Comparison of ENCODE assay signal across 16 cellular contexts in genomic region chr9:83987402-83987791, GRCh38. TPM values are rescaled to one million over a fixed set of nuclear protein-coding genes. Genes with fewer than 3 reads are reported as not detected.
A peak's percentile ranks its signal among the peaks of the same experiment; 100 is the strongest.
DNase-seq lines count a peak whose midpoint lies in the region; ATAC-seq and TF ChIP-seq lines count a peak whose summit lies in the region.
"Had no signal": no experiment of that assay in that cellular context is flagged by ENCODE, and none has a peak within 500 bp of the region (broad histone marks: within the 10 kb centered on the region; RNA-seq: fewer than 3 reads in every experiment).

No MANE protein-coding gene starts in this region.

- no peak for DNase-seq in CD8-positive, alpha-beta T cell
- DNase-seq in OCI-LY7 (ENCODE audit: low spot score) (no peak), chondrocyte (ENCODE audit: low spot score) (no peak), neural crest cell (ENCODE audit: low read depth, low spot score) (no peak), epidermal melanocyte (ENCODE audit: insufficient read length, low spot score) (no peak), NCI-H2196 (lab: John Stamatoyannopoulos, UW; ENCODE audit: unreplicated experiment) (no peak), NK-92 (lab: John Stamatoyannopoulos, UW; ENCODE audit: unreplicated experiment) (no peak)
- DNase-seq: activated CD4-positive, alpha-beta T cell treated with anti-CD3 and anti-CD28 coated beads, Interleukin-2, amount 50 U/mL, for 1 hour; DMS153; foreskin melanocyte; left ventricle myocardium inferior; NCI-H2081 treated with DMSO at 0.1 percent for 48 hours; NCI-H524; stimulated activated CD4-positive, alpha-beta T cell treated with anti-CD3 and anti-CD28 coated beads, Interleukin-2, amount 100 ng/mL, for 48 hours had no signal

- H3K9me3 Mint-ChIP-seq in CD8-positive, alpha-beta T cell = no peaks in the 10 kb centered on the region
- H3K9me3 Mint-ChIP-seq in chondrocyte (ENCODE audit: low read depth) (no peaks in the 10 kb centered on the region), neural crest cell (peaks cover 4% of the 10 kb centered on the region)
- H3K9me3 Mint-ChIP-seq: activated T-helper 1 cell treated with anti-CD3 and anti-CD28 coated beads, Interleukin-12 subunit alpha, Interleukin-12 subunit beta, Interleukin-2, Interleukin-4 antibody, amounts not matched to agents 30 ng/mL and 10 ng/mL and 1 ng/mL, durations not matched to agents 14 hours and 24 hours and 36 hours had no signal

- H3K9me3 ChIP-seq in CD8-positive, alpha-beta T cell (ENCODE audit: low read length) = no peaks in the 10 kb centered on the region
- no peaks in the 10 kb centered on the region for H3K9me3 ChIP-seq in OCI-LY7 (ENCODE audit: low read length)
- H3K9me3 ChIP-seq: BLaER1, left ventricle myocardium inferior had no signal

- H3K79me2 ChIP-seq in OCI-LY7 (ENCODE audit: insufficient read depth, low read depth, low read length) = peaks cover 95% of the 10 kb centered on the region

- no peaks in the 10 kb centered on the region for H3K27me3 ChIP-seq in CD8-positive, alpha-beta T cell (ENCODE audit: insufficient read depth, low read length)
- H3K27me3 ChIP-seq: BLaER1 had no signal

- H2AFZ ChIP-seq in OCI-LY7 (ENCODE audit: low read length) = no peak overlapping the region

- CTCF ChIA-PET in CD8-positive, alpha-beta T cell (lab: Charles Lee) = no interaction called here
- CTCF ChIA-PET in OCI-LY7 (lab: Charles Lee; ENCODE audit: unreplicated experiment) = interaction anchor here (0.6 kb wide), 1 partner anchor 488 kb away, joined by 8 read pairs; no protein-coding TSS in a partner anchor

- no peak for ATAC-seq in CD8-positive, alpha-beta T cell

- TF ChIP-seq CTCF in CD8-positive, alpha-beta T cell (IDR thresholded peaks at IDR 0.05) = no peak
- TF ChIP-seq CTCF in OCI-LY7 (conservative IDR thresholded peaks at IDR 0.05; ENCODE audit: low read length) (no peak), chondrocyte (IDR thresholded peaks at IDR 0.05) (no peak), neural crest cell (conservative IDR thresholded peaks at IDR 0.05) (no peak)

- no peaks in the 10 kb centered on the region for H3K27me3 Mint-ChIP-seq in CD8-positive, alpha-beta T cell (ENCODE audit: low read depth)
- H3K27me3 Mint-ChIP-seq in chondrocyte (ENCODE audit: low read depth) (no peaks in the 10 kb centered on the region), neural crest cell (ENCODE audit: low read depth) (no peaks in the 10 kb centered on the region)

- peak overlapping the region; percentile 97 for H3K4me2 ChIP-seq in OCI-LY7 (ENCODE audit: low read length)
- H3K4me2 ChIP-seq: BLaER1 had no signal

- H3K36me3 Mint-ChIP-seq in CD8-positive, alpha-beta T cell = peaks cover 14% of the 10 kb centered on the region
- H3K36me3 Mint-ChIP-seq in chondrocyte (ENCODE audit: low read depth) (no peaks in the 10 kb centered on the region), neural crest cell (ENCODE audit: low read depth) (peaks cover 18% of the 10 kb centered on the region)

- H3K4me3 ChIP-seq in CD8-positive, alpha-beta T cell (ENCODE audit: low read depth, low read length) = no peak overlapping the region
- no peak overlapping the region for H3K4me3 ChIP-seq in OCI-LY7 (ENCODE audit: low read depth, low read length, poor library complexity, severe bottlenecking)
- H3K4me3 ChIP-seq: BLaER1, left ventricle myocardium inferior had no signal

- no peaks in the 10 kb centered on the region for H3K4me1 ChIP-seq in CD8-positive, alpha-beta T cell (ENCODE audit: insufficient read depth, low read length)
- H3K4me1 ChIP-seq in OCI-LY7 (ENCODE audit: insufficient read depth, low read length, poor library complexity, severe bottlenecking) = peaks cover 57% of the 10 kb centered on the region

- H3K9me2 ChIP-seq in OCI-LY7 (ENCODE audit: insufficient read depth, low read length) = no peaks in the 10 kb centered on the region

- H3K36me3 ChIP-seq in CD8-positive, alpha-beta T cell (ENCODE audit: insufficient read depth, low read length) = no peaks in the 10 kb centered on the region
- peaks cover 52% of the 10 kb centered on the region for H3K36me3 ChIP-seq in OCI-LY7 (ENCODE audit: insufficient read depth, low read length)

- BruUV-seq in OCI-LY7 (replicated peaks; lab: Mats Ljungman, UMichigan) = no TSS peak

- no peak overlapping the region for H3K27ac ChIP-seq in CD8-positive, alpha-beta T cell (ENCODE audit: low read depth, low read length)
- no peak overlapping the region for H3K27ac ChIP-seq in OCI-LY7 (ENCODE audit: low read depth, low read length, poor library complexity, severe bottlenecking)
- H3K27ac ChIP-seq: BLaER1 had no signal

- peak overlapping the region; percentile 52 for H3K27ac Mint-ChIP-seq in CD8-positive, alpha-beta T cell
- H3K27ac Mint-ChIP-seq in chondrocyte (ENCODE audit: unreplicated experiment) (peak overlapping the region; percentile 83), neural crest cell (ENCODE audit: unreplicated experiment) (no peak overlapping the region)
- H3K27ac Mint-ChIP-seq: activated T-helper 1 cell treated with anti-CD3 and anti-CD28 coated beads, Interleukin-12 subunit alpha, Interleukin-12 subunit beta, Interleukin-2, Interleukin-4 antibody, amounts not matched to agents 30 ng/mL and 10 ng/mL and 1 ng/mL, durations not matched to agents 14 hours and 24 hours and 36 hours had no signal

- POLR2A ChIA-PET in CD8-positive, alpha-beta T cell (lab: Charles Lee) = no interaction called here
- POLR2A ChIA-PET in OCI-LY7 (lab: Charles Lee) = interaction anchor here (0.7 kb wide), 1 partner anchor 196 kb away, joined by 3 read pairs; no protein-coding TSS in a partner anchor

- H3K4me3 Mint-ChIP-seq in CD8-positive, alpha-beta T cell = no peak overlapping the region
- H3K4me3 Mint-ChIP-seq in chondrocyte (ENCODE audit: unreplicated experiment) (no peak overlapping the region), neural crest cell (peak overlapping the region; percentile 42)
- H3K4me3 Mint-ChIP-seq: activated T-helper 1 cell treated with anti-CD3 and anti-CD28 coated beads, Interleukin-12 subunit alpha, Interleukin-12 subunit beta, Interleukin-2, Interleukin-4 antibody, amounts not matched to agents 30 ng/mL and 10 ng/mL and 1 ng/mL, durations not matched to agents 14 hours and 24 hours and 36 hours had no signal

- H4K20me1 ChIP-seq in OCI-LY7 (ENCODE audit: insufficient read depth, low read length) = peaks cover 27% of the 10 kb centered on the region; the same call in 1 of the 2 replicates

- intact Hi-C loops in CD8-positive, alpha-beta T cell (cut with DNase I, micrococcal nuclease) = loop anchor here in 1 of 2 experiments (10.0 kb wide), 1 partner anchor 1817 kb away; no protein-coding TSS in a partner anchor
- intact Hi-C loops in OCI-LY7 (cut with micrococcal nuclease; ENCODE audit: unreplicated experiment) = no loop called here

- H3K4me1 Mint-ChIP-seq in CD8-positive, alpha-beta T cell (ENCODE audit: low read depth) = peaks cover 13% of the 10 kb centered on the region
- H3K4me1 Mint-ChIP-seq in chondrocyte (ENCODE audit: low read depth) (peaks cover 16% of the 10 kb centered on the region), neural crest cell (peaks cover 37% of the 10 kb centered on the region)

RNA-seq across cellular contexts. Expression of gene RMI1, which starts 6.8 kb away (rescaled TPM):
- total RNA-seq in CD8-positive, alpha-beta T cell = 1 to 10 TPM in 1 of 2 experiments, under 1 TPM in 1; 0.35 to 1.1 TPM
- 10.0 and 16.7 TPM in 2 replicates for total RNA-seq in OCI-LY7 (2014; rRNA removed; shearing (Covaris generic))
- total RNA-seq in OCI-LY7 (2022) (44.3 and 46.2 TPM in 2 replicates), chondrocyte (7.7 to 9.1 TPM (median 7.9 TPM) in 3 replicates), neural crest cell (37.3 and 37.6 TPM in 2 replicates)

RNA-seq across cellular contexts. Expression of gene HNRNPK, which starts 7.4 kb away (rescaled TPM):
- total RNA-seq in CD8-positive, alpha-beta T cell = 100 to 1,000 TPM; 668 to 674 TPM
- 592 and 700 TPM in 2 replicates for total RNA-seq in OCI-LY7 (2014; rRNA removed; shearing (Covaris generic))
- total RNA-seq in OCI-LY7 (2022) = 768 and 787 TPM in 2 replicates
- total RNA-seq in chondrocyte = 387 to 419 TPM (median 392 TPM) in 3 replicates
- total RNA-seq in neural crest cell = 921 and 943 TPM in 2 replicates
